Comparison of ENCODE assay signal across 11 cellular contexts in the genomic region with DNA sequence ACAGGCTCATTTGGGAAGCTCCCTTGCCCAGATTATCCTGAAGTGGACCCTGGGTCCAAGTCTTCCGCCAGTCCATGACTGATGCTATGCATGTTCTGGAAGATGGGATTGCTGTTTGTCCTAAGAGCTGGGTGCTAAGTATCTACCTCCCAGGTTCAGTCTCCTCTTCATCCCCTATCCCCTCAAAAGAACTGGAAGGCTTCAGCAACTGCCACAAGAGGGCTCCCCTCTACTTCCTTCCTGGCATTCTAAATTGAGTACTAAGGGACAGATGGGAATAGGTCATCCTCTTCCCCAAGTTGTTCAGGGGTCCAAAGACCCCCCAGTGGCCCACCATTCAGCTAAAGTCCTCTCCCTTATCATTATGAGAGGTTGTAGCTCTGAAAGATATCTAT. TPM values are rescaled to one million over a fixed set of nuclear protein-coding genes. Genes with fewer than 3 reads are reported as not detected.
DNase-seq lines count a peak whose midpoint lies in the region; ATAC-seq and TF ChIP-seq lines count a peak whose summit lies in the region.
"Had no signal": no experiment of that assay in that cellular context is flagged by ENCODE, and none has a peak within 500 bp of the region (broad histone marks: within the 10 kb centered on the region; RNA-seq: fewer than 3 reads in every experiment).

No MANE protein-coding gene starts in this region.

- no peak overlapping the region for H3K27ac ChIP-seq in testis
- H3K27ac ChIP-seq: gastrocnemius medialis, PC-9 had no signal

- POLR2A ChIA-PET in T-cell (lab: Charles Lee): interaction anchor here in 1 of 2 donors (0.6 to 1.0 kb wide), 6 partner anchors 9 to 82 kb away, joined by 3 to 8 read pairs (median 4); partner anchors contain the start of genes DDX23 and FKBP11

- H3K36me3 Mint-ChIP-seq in T-cell: peaks cover 39% of the 10 kb centered on the region

- H3K36me3 ChIP-seq in GM06990 (ENCODE audit: control insufficient read depth, insufficient read depth, low read length): peaks cover 22% of the 10 kb centered on the region
- no peaks in the 10 kb centered on the region for H3K36me3 ChIP-seq in testis (ENCODE audit: low read depth, missing control alignments)

- peaks cover 29 to 50% (median 41%) of the 10 kb centered on the region in 3 donors for H3K4me1 Mint-ChIP-seq in T-cell

- intact Hi-C loops in testis (cut with DNase I; ENCODE audit: low total_unique reads): no loop called here

- DNase-seq in AG10803 (ENCODE audit: low read depth): no peak
- DNase-seq in GM06990 (ENCODE audit: extremely low read depth, insufficient read length): no peak
- no peak for DNase-seq in T-cell
- DNase-seq in iPS-NIHi7 (ENCODE audit: extremely low spot score): peak; percentile 47
- no peak for DNase-seq in globus pallidus (ENCODE audit: low spot score)
- DNase-seq in NCI-H1436 treated with DMSO at 0.1 percent for 48 hours (lab: John Stamatoyannopoulos, UW): no peak
- DNase-seq in testis: no peak
- DNase-seq in HCEC 1CT: no peak
- DNase-seq: activated T-cell treated with anti-CD3 and anti-CD28 coated beads, Interleukin-2, amount 50 U/mL, for 1 hour; gastrocnemius medialis; PC-9 had no signal

- TF ChIP-seq CTCF in AG10803 (conservative IDR thresholded peaks at IDR 0.05; ENCODE audit: low read length): peak; percentile 24; the same call in 1 of the 2 replicates
- TF ChIP-seq CTCF in GM06990 (IDR thresholded peaks at IDR 0.05; ENCODE audit: insufficient read depth, low read length, poor library complexity, severe bottlenecking): peak; percentile 33
- no peak for TF ChIP-seq CTCF in testis (IDR thresholded peaks at IDR 0.05)

- no peaks in the 10 kb centered on the region for H3K9me3 Mint-ChIP-seq in T-cell

- CTCF ChIA-PET in T-cell (lab: Charles Lee): interaction anchor here (0.5 to 4.1 kb wide), 11 partner anchors 8 to 81 kb away, joined by 3 to 37 read pairs (median 3); partner anchors contain the start of genes ARF3 (in 1 of the 2), DDX23 (in 1 of the 2) and FKBP11 (in 1 of the 2)

- H3K4me3 Mint-ChIP-seq in T-cell: peak overlapping the region in 2 of 3 donors; percentile 41 to 62

- H3K9me3 ChIP-seq in testis: no peaks in the 10 kb centered on the region
- H3K9me3 ChIP-seq: gastrocnemius medialis had no signal

- H3K4me3 ChIP-seq in AG10803 (ENCODE audit: low read length): no peak overlapping the region
- H3K4me3 ChIP-seq in GM06990 (replicated peaks; ENCODE audit: low read depth, low read length): no peak overlapping the region
- H3K4me3 ChIP-seq in testis: no peak overlapping the region
- H3K4me3 ChIP-seq: gastrocnemius medialis, PC-9 had no signal

- peak in 1 of 4 experiments; percentile 3 for ATAC-seq in T-cell (replicated peaks in 1 of 4)
- ATAC-seq: gastrocnemius medialis had no signal

- H3K4me1 ChIP-seq in testis: no peaks in the 10 kb centered on the region
- H3K4me1 ChIP-seq: gastrocnemius medialis had no signal

- H3K27ac Mint-ChIP-seq in T-cell: peak overlapping the region; percentile 92 to 95

- no peaks in the 10 kb centered on the region for H3K27me3 Mint-ChIP-seq in T-cell

- H3K27me3 ChIP-seq in GM06990 (replicated peaks; ENCODE audit: control insufficient read depth, insufficient read depth, low read length) (no peaks in the 10 kb centered on the region), testis (no peaks in the 10 kb centered on the region)
- H3K27me3 ChIP-seq: gastrocnemius medialis had no signal

- WGBS in testis, 2 donors: 89 to 100% methylated on average over 1 of the region's 1 CpG

- no peak for TF ChIP-seq POLR2A in testis (IDR thresholded peaks at IDR 0.05)

RNA-seq across cellular contexts. Expression of gene FKBP11, which starts 9.0 kb away (rescaled TPM):
- total RNA-seq in T-cell: 10 to 100 TPM; 55.6 to 83.0 (median 68.1) TPM
- total RNA-seq in testis: 10 to 100 TPM; 13.4 to 22.4 TPM
- polyA plus RNA-seq in testis (ENCODE audit: insufficient read depth, low read depth, low replicate concordance): 16.4 TPM

RNA-seq across cellular contexts. Expression of gene ARF3, which starts 23.0 kb away (rescaled TPM):
- total RNA-seq in T-cell (10 to 100 TPM; 63.6 to 82.9 (median 74.3) TPM), testis (10 to 100 TPM; 78.3 to 92.9 TPM)
- polyA plus RNA-seq in testis (ENCODE audit: insufficient read depth, low read depth, low replicate concordance): 134 TPM

RNA-seq across cellular contexts. Expression of gene WNT10B, which starts 37.2 kb away (rescaled TPM):
- total RNA-seq in T-cell (10 to 100 TPM in 1 of 5 donors, 1 to 10 TPM in 4; 5.3 to 15.7 (median 8.9) TPM), testis (1 to 10 TPM; 1.1 to 3.1 TPM)
- polyA plus RNA-seq in testis (ENCODE audit: insufficient read depth, low read depth, low replicate concordance): 1.8 TPM
- total RNA-seq: gastrocnemius medialis, PC-9 had no signal

RNA-seq across cellular contexts. Expression of gene WNT1, which starts 43.8 kb away (rescaled TPM):
- total RNA-seq in T-cell (1 to 10 TPM in 2 of 5 donors, under 1 TPM in 3; 0.47 to 2.6 (median 0.85) TPM), testis (1 to 10 TPM; 1.2 to 1.4 TPM)
- polyA plus RNA-seq in testis (ENCODE audit: insufficient read depth, low read depth, low replicate concordance): 0.62 TPM
- total RNA-seq: gastrocnemius medialis, PC-9 had no signal

Comparison
In these comparisons a context has a peak if more than half of its experiments do, and no peak if none do; other contexts are left out.
1. CTCF ChIP-seq: peak in AG10803 (single experiment) and GM06990 (single experiment); none in testis (0 of 3).